9 cellular contexts compared by ENCODE assay signal in genomic region chr19:2579678-2580280, GRCh38.
DNase-seq lines count a peak whose midpoint lies in the region; ATAC-seq and TF ChIP-seq lines count a peak whose summit lies in the region.
"Had no signal": no experiment of that assay in that cellular context is flagged by ENCODE, and none has a peak within 500 bp of the region (broad histone marks: within the 10 kb centered on the region; RNA-seq: fewer than 3 reads in every experiment).

No MANE protein-coding gene starts in this region.

- in situ Hi-C loops in brain microvascular endothelial cell (cut with HindIII; ENCODE audit: low pct_ligation_motif_present, low sequenced_read_pairs), result no loop called here

- peak overlapping the region; percentile 75 for H3K9ac ChIP-seq in HCT116 (ENCODE audit: low read length)

- H2AFZ ChIP-seq in HCT116 (ENCODE audit: low read depth, low read length, poor library complexity, severe bottlenecking), result no peak overlapping the region

- H3K27ac ChIP-seq in HCT116 (ENCODE audit: low read depth, low read length), result peak overlapping the region; percentile 59
- H3K27ac ChIP-seq in brain microvascular endothelial cell, result peak overlapping the region; percentile 88
- H3K27ac ChIP-seq in right lobe of liver, result peak overlapping the region; percentile 82 to 93 (median 91)
- peak overlapping the region in 7 of 8 donors; percentile 47 to 79 (median 68) for H3K27ac ChIP-seq in spleen

- TF ChIP-seq POLR2A in HCT116 (IDR thresholded peaks at IDR 0.05; ENCODE audit: borderline replicate concordance, extremely low read depth, insufficient read depth, insufficient read length) (no peak), right lobe of liver (IDR thresholded peaks at IDR 0.05) (no peak), spleen (IDR thresholded peaks at IDR 0.05) (no peak)

- peak overlapping the region; percentile 98 for H3K4me2 ChIP-seq in HCT116 (ENCODE audit: low read length)

- H3K79me2 ChIP-seq in HCT116 (ENCODE audit: insufficient read depth, low read length), result no peaks in the 10 kb centered on the region

- no peaks in the 10 kb centered on the region for H3K27me3 ChIP-seq in HCT116 (ENCODE audit: insufficient read depth, low read length)
- H3K27me3 ChIP-seq in brain microvascular endothelial cell (replicated peaks), result no peaks in the 10 kb centered on the region
- no peaks in the 10 kb centered on the region for H3K27me3 ChIP-seq in right lobe of liver
- peaks cover 0 to 15% (median 0%) of the 10 kb centered on the region in 7 donors for H3K27me3 ChIP-seq in spleen (replicated peaks in 1 of 7)

- H3K4me3 ChIP-seq in HCT116 (replicated peaks in 1 of 2; ENCODE audit: low read depth in 1 of 2, low read length in 2 of 2), result peak overlapping the region; percentile 48 to 64; a peak in 3 of 4 replicates
- peak overlapping the region; percentile 53 for H3K4me3 ChIP-seq in brain microvascular endothelial cell (ENCODE audit: low read depth, low read length)
- H3K4me3 ChIP-seq in right lobe of liver, result peak overlapping the region; percentile 42 to 62 (median 62)
- peak overlapping the region in 3 of 8 donors; percentile 30 to 61 (median 36) for H3K4me3 ChIP-seq in spleen

- POLR2A ChIA-PET in HCT116 (lab: Charles Lee), result interaction anchor here (0.7 to 6.7 kb wide), 5 partner anchors 39 to 117 kb away, joined by 3 to 91 read pairs (median 5); partner anchors contain the start of gene GADD45B

- no peaks in the 10 kb centered on the region for H3K9me2 ChIP-seq in HCT116 (ENCODE audit: insufficient read depth)

- H3K36me3 ChIP-seq in HCT116 (ENCODE audit: control insufficient read depth in 1 of 2, insufficient read depth in 2 of 2, low read length in 2 of 2) (no peaks in the 10 kb centered on the region), brain microvascular endothelial cell (replicated peaks) (no peaks in the 10 kb centered on the region), right lobe of liver (no peaks in the 10 kb centered on the region), spleen (peaks cover 0 to 9% (median 0%) of the 10 kb centered on the region in 6 donors)

- no peaks in the 10 kb centered on the region for H4K20me1 ChIP-seq in HCT116 (ENCODE audit: insufficient read depth)

- no peak for TF ChIP-seq RAD21 in HCT116 (IDR thresholded peaks at IDR 0.05; ENCODE audit: low read depth)

- WGBS in right lobe of liver (ENCODE audit: insufficient coverage, low coverage, low lambda C conversion rate, missing lambda C conversion rate), result 61% methylated on average over 5 of the region's 14 CpGs
- 42 to 46% (median 44%) methylated on average over 10 to 14 of the region's 14 CpGs for WGBS in spleen, 5 donors

- H3K4me1 ChIP-seq in HCT116 (ENCODE audit: control insufficient read depth in 1 of 2, insufficient read depth in 2 of 2, low read length in 2 of 2) (peaks cover 27 to 39% of the 10 kb centered on the region in 2 experiments), right lobe of liver (peaks cover 0 to 32% (median 13%) of the 10 kb centered on the region in 4 donors), spleen (peaks cover 15 to 39% (median 28%) of the 10 kb centered on the region in 6 donors)

- RAD21 ChIA-PET in HCT116 (lab: Charles Lee; ENCODE audit: low non-redundant PET in 1 of 2, low total read pairs in 2 of 2, uncharacterized antibody in 2 of 2, unreplicated experiment in 2 of 2), result interaction anchor here (0.9 to 2.0 kb wide), 4 partner anchors 31 to 107 kb away, joined by 4 to 10 read pairs (median 6); partner anchors contain the start of gene GADD45B (in 1 of the 2)

- H3K9me3 ChIP-seq in HCT116 (ENCODE audit: control insufficient read depth in 1 of 2, insufficient read depth in 1 of 2, low read depth in 1 of 2, low read length in 2 of 2) (0 out of 4 replicates have a peak, but pooled peaks cover 0 to 7% of the 10 kb centered on the region in 2 experiments), right lobe of liver (peaks cover 0 to 2% (median 0%) of the 10 kb centered on the region in 4 donors), spleen (peaks cover 0 to 27% (median 21%) of the 10 kb centered on the region in 8 donors)

- DNase-seq in HCT116 (ENCODE audit: low read depth, low spot score) (no peak), brain microvascular endothelial cell (no peak), right lobe of liver (no peak), spleen (peak; percentile 47), HuH-7.5 (ENCODE audit: low spot score) (no peak)
- DNase-seq in effector CD4-positive, alpha-beta T cell, result no peak
- DNase-seq: Kasumi-1 had no signal

- no TSS peak for BruUV-seq in HCT116 (replicated peaks; lab: Mats Ljungman, UMichigan)

- ATAC-seq in HCT116, result no peak
- peak in 1 of 4 donors; percentile 1 for ATAC-seq in right lobe of liver
- no peak for ATAC-seq in GM19395 (IDR thresholded peaks at IDR 0.05; ENCODE audit: unreplicated experiment)
- no peak for ATAC-seq in GM21619 (IDR thresholded peaks at IDR 0.05; ENCODE audit: unreplicated experiment)

- CTCF ChIA-PET in HCT116 (lab: Charles Lee), result interaction anchor here (0.8 to 3.7 kb wide), 20 partner anchors 13 to 153 kb away, joined by 3 to 24 read pairs (median 4); partner anchors contain the start of genes GADD45B and TIMM13

- intact Hi-C loops in HCT116 (cut with micrococcal nuclease), result loop anchor here (1.0 to 2.0 kb wide), 3 partner anchors 31 to 104 kb away; no protein-coding TSS in a partner anchor
- intact Hi-C loops in right lobe of liver (cut with DNase I), result loop anchor here (5.0 to 10.0 kb wide), 3 partner anchors 48 to 105 kb away; partner anchors contain the start of gene GADD45B (in 1 of the 2)
- intact Hi-C loops in spleen (cut with DNase I; ENCODE audit: low total_unique reads), result loop anchor here (10.0 kb wide), 1 partner anchor 45 kb away; no protein-coding TSS in a partner anchor

- TF ChIP-seq CTCF in HCT116 (IDR thresholded peaks at IDR 0.05 in 2 of 3, conservative IDR thresholded peaks at IDR 0.05 in 1 of 3; ENCODE audit: borderline replicate concordance in 1 of 3, insufficient read depth in 1 of 3, low read depth in 2 of 3, low read length in 2 of 3) (no peak), brain microvascular endothelial cell (IDR thresholded peaks at IDR 0.05; ENCODE audit: low read depth, low read length, missing control alignments) (no peak), right lobe of liver (IDR thresholded peaks at IDR 0.05) (no peak), spleen (IDR thresholded peaks at IDR 0.05 in 8 of 11, conservative IDR thresholded peaks at IDR 0.05 in 3 of 11) (peak in 6 of 11 experiments; percentile 13 to 58 (median 39))

TF ChIP-seq in HCT116, 20 proteins besides CTCF, POLR2A, EP300 and RAD21 (continues in another document):
- no peak for TF ChIP-seq ATF3 (IDR thresholded peaks at IDR 0.05)
- no peak for TF ChIP-seq SRF (IDR thresholded peaks at IDR 0.05; ENCODE audit: low read depth)
- TF ChIP-seq SP1 (IDR thresholded peaks at IDR 0.05; ENCODE audit: low read depth), result no peak
- TF ChIP-seq MAX (IDR thresholded peaks at IDR 0.05), result no peak
- no peak for TF ChIP-seq TCF7L2 (IDR thresholded peaks at IDR 0.05; ENCODE audit: borderline replicate concordance, extremely low read depth, insufficient read depth, insufficient read length)
- TF ChIP-seq ZBTB33 (IDR thresholded peaks at IDR 0.05; ENCODE audit: extremely low read depth, insufficient replicate concordance, low read length), result no peak
- TF ChIP-seq YY1 (IDR thresholded peaks at IDR 0.05; ENCODE audit: extremely low read depth, insufficient replicate concordance, low read depth, low read length), result no peak
- TF ChIP-seq SIN3A (IDR thresholded peaks at IDR 0.05; ENCODE audit: low read depth), result no peak
- no peak for TF ChIP-seq ELF1 (IDR thresholded peaks at IDR 0.05; ENCODE audit: borderline replicate concordance, low read depth)
- TF ChIP-seq EGR1 (IDR thresholded peaks at IDR 0.05; ENCODE audit: low read depth), result no peak
- TF ChIP-seq JUND (IDR thresholded peaks at IDR 0.05), result no peak
- TF ChIP-seq FOSL1 (IDR thresholded peaks at IDR 0.05; ENCODE audit: low read depth), result no peak
- no peak for TF ChIP-seq POLR2AphosphoS5 (IDR thresholded peaks at IDR 0.05; ENCODE audit: low read depth, low read length)
- TF ChIP-seq EZH2 (IDR thresholded peaks at IDR 0.05), result no peak

Comparison
In these comparisons a context has a peak if more than half of its experiments do, and no peak if none do; other contexts are left out.
1. CTCF ChIP-seq: peak in spleen (6 of 11); none in HCT116 (0 of 3), brain microvascular endothelial cell (single experiment) and right lobe of liver (0 of 4).
2. Peak in every context shown above with its lines, with median percentiles within 50 percentile points of each other: H3K27ac ChIP-seq.